ENCODE assay signal across 11 cellular contexts in the genomic region with DNA sequence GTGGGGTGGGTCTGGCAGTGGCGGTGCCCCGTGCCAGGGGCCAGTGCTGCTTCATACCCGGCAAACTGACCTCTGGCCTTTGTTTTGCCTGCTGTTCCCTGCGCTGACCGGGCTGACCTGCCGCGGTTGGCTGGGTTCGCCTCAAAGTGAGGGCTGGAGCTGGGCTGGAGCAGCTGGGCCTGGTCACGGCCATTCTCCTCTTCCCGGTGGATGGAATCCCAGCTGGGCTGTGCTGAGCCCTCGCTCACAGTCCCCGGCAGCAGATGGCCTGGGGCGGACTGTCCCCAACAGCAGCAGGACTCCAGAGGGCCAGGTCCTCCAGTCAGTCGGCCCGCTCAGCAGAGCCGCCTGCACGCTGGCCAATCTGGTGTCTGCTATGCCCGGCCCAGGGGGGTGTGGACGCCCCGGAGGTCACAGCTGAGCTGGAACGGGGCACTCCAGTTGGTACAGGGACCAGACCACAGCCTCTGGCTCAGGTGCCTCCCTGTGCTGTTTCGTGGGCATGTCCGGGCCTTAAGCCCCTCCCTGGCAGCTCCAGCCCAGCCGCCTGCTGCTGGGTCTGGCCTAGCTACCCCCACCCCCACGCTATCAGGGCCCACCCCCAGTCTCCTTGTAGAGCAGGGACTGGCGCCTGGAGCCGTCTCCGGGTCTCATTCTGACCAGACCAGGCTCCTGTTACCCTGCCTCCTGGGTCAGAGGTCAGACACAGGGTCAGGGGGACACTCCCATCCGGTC. TPM values are rescaled to one million over a fixed set of nuclear protein-coding genes. Genes with fewer than 3 reads are reported as not detected.
DNase-seq lines count a peak whose midpoint lies in the region; ATAC-seq, FAIRE-seq and TF ChIP-seq lines count a peak whose summit lies in the region.
"Had no signal": no experiment of that assay in that cellular context is flagged by ENCODE, and none has a peak within 500 bp of the region (broad histone marks: within the 10 kb centered on the region; RNA-seq: fewer than 3 reads in every experiment).

No MANE protein-coding gene starts in this region.

- CTCF ChIA-PET in Calu3 (lab: Charles Lee) (no interaction called here), K562 (lab: Yijun Ruan, JAX; ENCODE audit: low intra/inter-chr PET ratio) (no interaction called here), PC-9 (lab: Charles Lee) (no interaction called here)

- H3K4me3 ChIP-seq in K562 (no peak overlapping the region), mesodermal cell (ENCODE audit: extremely low read depth, insufficient read depth, low read length, poor library complexity, severe bottlenecking) (no peak overlapping the region), PC-9 (no peak overlapping the region), MM.1S (ENCODE audit: low read length) (no peak overlapping the region)
- H3K4me3 ChIP-seq: left lung had no signal

- H3K9me3 ChIP-seq in K562 (replicated peaks; ENCODE audit: control insufficient read depth, insufficient read depth, low read depth, low read length) (no peaks in the 10 kb centered on the region), mesodermal cell (ENCODE audit: control insufficient read depth, low read length) (no peaks in the 10 kb centered on the region), PC-9 (ENCODE audit: insufficient read depth, low read depth) (no peaks in the 10 kb centered on the region), MM.1S (replicated peaks; ENCODE audit: insufficient read depth, low read length) (no peaks in the 10 kb centered on the region)
- H3K9me3 ChIP-seq: left lung had no signal

- H3K27me3 ChIP-seq in K562 (ENCODE audit: control insufficient read depth in 2 of 2, insufficient read depth in 2 of 2, low read length in 2 of 2) (no peaks in the 10 kb centered on the region), PC-9 (ENCODE audit: insufficient read depth, low read depth) (no peaks in the 10 kb centered on the region), MM.1S (replicated peaks; ENCODE audit: insufficient read depth, low read length) (no peaks in the 10 kb centered on the region)

- H3K4me1 ChIP-seq in K562 (replicated peaks in 1 of 2; ENCODE audit: control insufficient read depth in 2 of 2, insufficient read depth in 2 of 2, low read length in 2 of 2) (peaks cover 22 to 93% of the 10 kb centered on the region in 2 experiments), mesodermal cell (ENCODE audit: control insufficient read depth, insufficient read depth, low read length, poor library complexity, severe bottlenecking) (peaks cover 36% of the 10 kb centered on the region), PC-9 (replicated peaks; ENCODE audit: insufficient read depth) (peaks cover 24% of the 10 kb centered on the region), MM.1S (ENCODE audit: low read length) (no peaks in the 10 kb centered on the region)

- H2AFZ ChIP-seq in K562 (ENCODE audit: low read depth, low read length): no peak overlapping the region
- no peak overlapping the region for H2AFZ ChIP-seq in PC-9
- no peak overlapping the region for H2AFZ ChIP-seq in MM.1S (ENCODE audit: low read length)

- FAIRE-seq in K562 (lab: Jason Lieb, UNC): peak; percentile 86

- H3K4me1 Mint-ChIP-seq in Calu3 (ENCODE audit: low read depth, unreplicated experiment): no peaks in the 10 kb centered on the region

- peaks cover 32% of the 10 kb centered on the region; the same call in 1 of the 2 replicates for H3F3A ChIP-seq in PC-9 (ENCODE audit: insufficient read depth, low read depth)
- H3F3A ChIP-seq in MM.1S (ENCODE audit: insufficient read depth, low read length): no peaks in the 10 kb centered on the region

- H3K36me3 ChIP-seq in K562 (ENCODE audit: control insufficient read depth, insufficient read depth, low read length) (peaks cover 40% of the 10 kb centered on the region; the same call in 2 of the 3 replicates), mesodermal cell (ENCODE audit: control insufficient read depth, insufficient read depth, low read length) (peaks cover 49% of the 10 kb centered on the region), PC-9 (ENCODE audit: low read depth) (no peaks in the 10 kb centered on the region), MM.1S (replicated peaks; ENCODE audit: insufficient read depth, low read length) (no peaks in the 10 kb centered on the region)

- H3K36me3 Mint-ChIP-seq in Calu3 (ENCODE audit: insufficient read depth, unreplicated experiment): peaks cover 74% of the 10 kb centered on the region

- H3K9me2 ChIP-seq in PC-9 (ENCODE audit: insufficient read depth) (no peaks in the 10 kb centered on the region), MM.1S (replicated peaks; ENCODE audit: insufficient read depth, low read length) (no peaks in the 10 kb centered on the region)

- no peaks in the 10 kb centered on the region for H4K20me1 ChIP-seq in K562 (replicated peaks; ENCODE audit: control insufficient read depth, insufficient read depth, low read length)
- H4K20me1 ChIP-seq in PC-9 (ENCODE audit: insufficient read depth): 0 out of 2 replicates have a peak, but pooled peaks cover 12% of the 10 kb centered on the region
- no peaks in the 10 kb centered on the region for H4K20me1 ChIP-seq in MM.1S (ENCODE audit: insufficient read depth, low read length)

- WGBS in K562 (ENCODE audit: insufficient coverage, low coverage, missing lambda C conversion rate): 69% methylated on average over 25 of the region's 29 CpGs
- 49 to 59% methylated on average over 26 to 27 of the region's 29 CpGs for WGBS in mesodermal cell (ENCODE audit: insufficient coverage in 2 of 2), 2 experiments

- TF ChIP-seq POLR2A in K562 (conservative IDR thresholded peaks at IDR 0.05): no peak

- H3K27ac Mint-ChIP-seq in Calu3 (ENCODE audit: unreplicated experiment): peak overlapping the region; percentile 50
- H3K27ac Mint-ChIP-seq: activated CD8-positive, alpha-beta T cell treated with anti-CD3 and anti-CD28 coated beads for 36 hours; stimulated activated memory B cell treated with anti-CD40 and anti-IgM and Interleukin-4, amounts not matched to agents 10 μg/mL and 1 μg/mL and 100 μg/mL, for 72 hours had no signal

- TF ChIP-seq EP300 in K562 (IDR thresholded peaks at IDR 0.05; ENCODE audit: low read length): no peak; the same call in 1 of the 2 replicates

- POLR2A ChIA-PET in K562 (lab: Yijun Ruan, JAX): interaction anchor here (0.9 kb wide), 1 partner anchor 41 kb away, joined by 4 read pairs; no protein-coding TSS in a partner anchor
- POLR2A ChIA-PET in PC-9 (lab: Charles Lee; ENCODE audit: unreplicated experiment): no interaction called here

- 0 out of 2 replicates have a peak overlapping the region, but pooled peaks have one; percentile 35 for H3K4me2 ChIP-seq in K562 (ENCODE audit: insufficient read depth, low read length)
- no peak overlapping the region for H3K4me2 ChIP-seq in PC-9
- no peak overlapping the region for H3K4me2 ChIP-seq in MM.1S (ENCODE audit: low read depth, low read length)

- in situ Hi-C loops in K562 (cut with MboI): no loop called here

- DNase-seq in Calu3: no peak
- peak; percentile 74 to 91 (median 82) for DNase-seq in K562 (ENCODE audit: extremely low read depth in 1 of 4, low spot score in 3 of 4)
- DNase-seq in DMS153 (lab: John Stamatoyannopoulos, UW): no peak
- no peak for DNase-seq in PC-9
- no peak for DNase-seq in MM.1S
- DNase-seq: activated CD8-positive, alpha-beta T cell treated with anti-CD3 and anti-CD28 coated beads for 36 hours; erythroblast; left lung; NCI-H2081 had no signal

- H3K27me3 Mint-ChIP-seq in Calu3 (ENCODE audit: unreplicated experiment): no peaks in the 10 kb centered on the region
- H3K27me3 Mint-ChIP-seq: activated CD8-positive, alpha-beta T cell treated with anti-CD3 and anti-CD28 coated beads for 36 hours; stimulated activated memory B cell treated with anti-CD40 and anti-IgM and Interleukin-4, amounts not matched to agents 10 μg/mL and 1 μg/mL and 100 μg/mL, for 72 hours had no signal

- H3K79me2 ChIP-seq in K562 (ENCODE audit: control insufficient read depth, insufficient read depth, low read length) (peaks cover 6% of the 10 kb centered on the region), PC-9 (ENCODE audit: low read depth) (peaks cover 4% of the 10 kb centered on the region), MM.1S (ENCODE audit: low read length) (no peaks in the 10 kb centered on the region)

- intact Hi-C loops in Calu3 (cut with micrococcal nuclease; ENCODE audit: unreplicated experiment) (loop anchor here (10.0 kb wide), 1 partner anchor 105 kb away; a partner anchor contains a TSS), K562 (cut with micrococcal nuclease) (no loop called here), PC-9 (cut with micrococcal nuclease; ENCODE audit: unreplicated experiment) (loop anchor here (5.0 kb wide), 1 partner anchor 38 kb away; a partner anchor contains a TSS)

- TF ChIP-seq CTCF in Calu3 (IDR thresholded peaks at IDR 0.05; ENCODE audit: unreplicated experiment) (no peak), K562 (IDR thresholded peaks at IDR 0.05 in 2 of 3, conservative IDR thresholded peaks at IDR 0.05 in 1 of 3; ENCODE audit: insufficient read depth in 2 of 3, low read depth in 1 of 3, low read length in 3 of 3) (no peak), PC-9 (conservative IDR thresholded peaks at IDR 0.05) (no peak), MM.1S (IDR thresholded peaks at IDR 0.05; ENCODE audit: low read length) (no peak)

- H3K9ac ChIP-seq in K562 (ENCODE audit: insufficient read depth in 1 of 2, low read depth in 2 of 2, low read length in 2 of 2): peak overlapping the region; percentile 35 to 84; a peak in 2 of 4 replicates
- no peak overlapping the region for H3K9ac ChIP-seq in MM.1S (ENCODE audit: low read length)

- H3K4me3 Mint-ChIP-seq in Calu3 (ENCODE audit: low read depth, unreplicated experiment): no peak overlapping the region
- H3K4me3 Mint-ChIP-seq: activated CD8-positive, alpha-beta T cell treated with anti-CD3 and anti-CD28 coated beads for 36 hours; stimulated activated memory B cell treated with anti-CD40 and anti-IgM and Interleukin-4, amounts not matched to agents 10 μg/mL and 1 μg/mL and 100 μg/mL, for 72 hours had no signal

- ATAC-seq in K562: peak; percentile 80
- ATAC-seq: activated CD8-positive, alpha-beta T cell treated with anti-CD3 and anti-CD28 coated beads for 36 hours; left lung; stimulated activated memory B cell treated with anti-CD40 and anti-IgM and Interleukin-4, amounts not matched to agents 10 μg/mL and 1 μg/mL and 100 μg/mL, for 72 hours had no signal

- H3K9me1 ChIP-seq in K562 (ENCODE audit: control insufficient read depth, insufficient read depth, low read length): no peaks in the 10 kb centered on the region

- H3K9me3 Mint-ChIP-seq in Calu3 (ENCODE audit: low read depth, unreplicated experiment): no peaks in the 10 kb centered on the region
- H3K9me3 Mint-ChIP-seq: activated CD8-positive, alpha-beta T cell treated with anti-CD3 and anti-CD28 coated beads for 36 hours; stimulated activated memory B cell treated with anti-CD40 and anti-IgM and Interleukin-4, amounts not matched to agents 10 μg/mL and 1 μg/mL and 100 μg/mL, for 72 hours had no signal

- TF ChIP-seq RAD21 in K562 (CRISPR knock-in tag; conservative IDR thresholded peaks at IDR 0.05 in 1 of 2, IDR thresholded peaks at IDR 0.05 in 1 of 2): no peak

- BruUV-seq in Calu3 (replicated peaks; lab: Mats Ljungman, UMichigan) (no TSS peak), K562 (replicated peaks; lab: Mats Ljungman, UMichigan) (no TSS peak), PC-9 (replicated peaks; lab: Mats Ljungman, UMichigan) (no TSS peak)

- H3K27ac ChIP-seq in K562 (ENCODE audit: extremely low read depth, low read depth, low read length) (peak overlapping the region; percentile 64), mesodermal cell (ENCODE audit: low read depth, low read length, severe bottlenecking) (peak overlapping the region; percentile 94), PC-9 (no peak overlapping the region), MM.1S (ENCODE audit: low read length) (no peak overlapping the region)

RNA-seq across cellular contexts. Expression of a gene that starts 1.3 kb away (rescaled TPM):
- total RNA-seq in Calu3 (2022) (0.66 and 0.90 TPM in 2 replicates), K562 (2014; rRNA removed) (0.50 and 0.57 TPM in 2 replicates), K562 (2014; rRNA removed; fragmentation: Illumina TruSeq; extraction: Trizol) (not detected in 2 replicates), K562 (2015; rRNA removed; fragmentation: Illumina TruSeq; extraction: Trizol) (0.11 and 0.14 TPM in 2 replicates), K562 (2021) (0.85 and 1.1 TPM in 2 replicates), PC-9 (2021) (6.9 and 9.2 TPM in 2 replicates)
- total RNA-seq in K562 (2011; cell fraction: chromatin; rRNA removed; ENCODE audit: low replicate concordance): 0.83 and 4.1 TPM in 2 replicates
- total RNA-seq in K562 (2011; cell fraction: nucleolus; rRNA removed): 3.3 and 3.8 TPM in 2 replicates
- 1.8 and 2.3 TPM in 2 replicates for total RNA-seq in K562 (2011; cell fraction: nucleoplasm; rRNA removed)
- polyA plus RNA-seq in K562 (2011; rRNA removed) (0.18 and 0.22 TPM in 2 replicates), K562 (2014; fragmentation: Illumina TruSeq; extraction: Trizol) (0.14 TPM in 1 of 2 replicates, not detected in the other), K562 (2014; fragmentation: Nextera tagmentation; extraction: Ambion mirVana) (not detected), K562 (2014; rRNA removed) (0.30 and 0.54 TPM in 2 replicates)
- 0.29 and 2.5 TPM in 2 replicates for polyA plus RNA-seq in K562 (2011; cell fraction: cytosol; rRNA removed)
- 0.56 and 2.4 TPM in 2 replicates for polyA plus RNA-seq in K562 (2011; cell fraction: nucleus; rRNA removed)
- 0.61 and 1.5 TPM in 2 replicates for polyA plus RNA-seq in K562 (2012)
- polyA minus RNA-seq in K562 (2011; rRNA and poly(A)+ RNA removed): 0.12 and 0.14 TPM in 2 replicates
- 0.73 and 1.1 TPM in 2 replicates for polyA minus RNA-seq in K562 (2011; cell fraction: cytosol; rRNA and poly(A)+ RNA removed)
- polyA minus RNA-seq in K562 (2011; cell fraction: nucleus; rRNA and poly(A)+ RNA removed): 0.44 and 0.81 TPM in 2 replicates
- 30.4 TPM for polyA plus RNA-seq in mesodermal cell (2013, experiment 1 of 2)
- polyA plus RNA-seq in mesodermal cell (2013, experiment 2 of 2): 30.3 TPM

RNA-seq across cellular contexts. Expression of a gene that starts 6.6 kb away (rescaled TPM):
- total RNA-seq in Calu3 (2022) (117 and 121 TPM in 2 replicates), K562 (2014; rRNA removed) (198 and 279 TPM in 2 replicates), K562 (2014; rRNA removed; fragmentation: Illumina TruSeq; extraction: Trizol) (22.9 and 36.2 TPM in 2 replicates), K562 (2015; rRNA removed; fragmentation: Illumina TruSeq; extraction: Trizol) (75.4 and 76.5 TPM in 2 replicates), K562 (2021) (177 and 184 TPM in 2 replicates), PC-9 (2021) (144 and 158 TPM in 2 replicates)
- total RNA-seq in K562 (2011; cell fraction: chromatin; rRNA removed; ENCODE audit: low replicate concordance): 30.5 and 94.1 TPM in 2 replicates
- 171 and 175 TPM in 2 replicates for total RNA-seq in K562 (2011; cell fraction: nucleolus; rRNA removed)
- 71.2 and 82.5 TPM in 2 replicates for total RNA-seq in K562 (2011; cell fraction: nucleoplasm; rRNA removed)
- polyA plus RNA-seq in K562 (2011; rRNA removed) (105 and 115 TPM in 2 replicates), K562 (2014; fragmentation: Illumina TruSeq; extraction: Trizol) (80.9 and 91.6 TPM in 2 replicates), K562 (2014; fragmentation: Nextera tagmentation; extraction: Ambion mirVana) (10 to 100 TPM in 1 of 2 experiments, 1 to 10 TPM in 1; 7.3 to 11.6 TPM), K562 (2014; rRNA removed) (262 and 265 TPM in 2 replicates)
- polyA plus RNA-seq in K562 (2011; cell fraction: cytosol; rRNA removed): 139 and 392 TPM in 2 replicates
- 292 and 379 TPM in 2 replicates for polyA plus RNA-seq in K562 (2011; cell fraction: nucleus; rRNA removed)
- 145 and 152 TPM in 2 replicates for polyA plus RNA-seq in K562 (2012)
- polyA minus RNA-seq in K562 (2011; rRNA and poly(A)+ RNA removed): 8.4 and 17.6 TPM in 2 replicates
- polyA minus RNA-seq in K562 (2011; cell fraction: cytosol; rRNA and poly(A)+ RNA removed): 56.4 and 65.7 TPM in 2 replicates
- 80.4 and 108 TPM in 2 replicates for polyA minus RNA-seq in K562 (2011; cell fraction: nucleus; rRNA and poly(A)+ RNA removed)
- polyA plus RNA-seq in mesodermal cell (2013, experiment 1 of 2): 84.0 TPM
- 70.7 TPM for polyA plus RNA-seq in mesodermal cell (2013, experiment 2 of 2)

RNA-seq across cellular contexts. Expression of a gene that starts 12.2 kb away (rescaled TPM):
- total RNA-seq in Calu3 (2022) (56.3 and 60.7 TPM in 2 replicates), K562 (2014; rRNA removed) (120 and 148 TPM in 2 replicates), K562 (2014; rRNA removed; fragmentation: Illumina TruSeq; extraction: Trizol) (3.4 and 6.3 TPM in 2 replicates), K562 (2015; rRNA removed; fragmentation: Illumina TruSeq; extraction: Trizol) (55.8 and 56.1 TPM in 2 replicates), K562 (2021) (110 and 124 TPM in 2 replicates), PC-9 (2021) (64.2 and 69.6 TPM in 2 replicates)
- 33.6 and 106 TPM in 2 replicates for total RNA-seq in K562 (2011; cell fraction: chromatin; rRNA removed; ENCODE audit: low replicate concordance)
- total RNA-seq in K562 (2011; cell fraction: nucleolus; rRNA removed): 86.7 and 90.7 TPM in 2 replicates
- 54.1 and 55.3 TPM in 2 replicates for total RNA-seq in K562 (2011; cell fraction: nucleoplasm; rRNA removed)
- polyA plus RNA-seq in K562 (2011; rRNA removed) (35.2 and 47.4 TPM in 2 replicates), K562 (2014; fragmentation: Illumina TruSeq; extraction: Trizol) (12.8 and 40.4 TPM in 2 replicates), K562 (2014; fragmentation: Nextera tagmentation; extraction: Ambion mirVana) (1 to 10 TPM in 1 of 2 experiments, under 1 TPM in 1; 0.80 to 3.5 TPM), K562 (2014; rRNA removed) (111 and 123 TPM in 2 replicates)
- 70.6 and 207 TPM in 2 replicates for polyA plus RNA-seq in K562 (2011; cell fraction: cytosol; rRNA removed)
- polyA plus RNA-seq in K562 (2011; cell fraction: nucleus; rRNA removed): 72.7 and 125 TPM in 2 replicates
- 63.1 and 76.1 TPM in 2 replicates for polyA plus RNA-seq in K562 (2012)
- polyA minus RNA-seq in K562 (2011; rRNA and poly(A)+ RNA removed): 5.2 and 5.6 TPM in 2 replicates
- polyA minus RNA-seq in K562 (2011; cell fraction: cytosol; rRNA and poly(A)+ RNA removed): 19.4 and 28.1 TPM in 2 replicates
- 21.5 and 23.7 TPM in 2 replicates for polyA minus RNA-seq in K562 (2011; cell fraction: nucleus; rRNA and poly(A)+ RNA removed)
- 11.1 TPM for polyA plus RNA-seq in mesodermal cell (2013, experiment 1 of 2)
- polyA plus RNA-seq in mesodermal cell (2013, experiment 2 of 2): 11.5 TPM

RNA-seq across cellular contexts. Expression of a gene that starts 19.7 kb away (rescaled TPM):
- total RNA-seq in Calu3 (2022): 142 and 162 TPM in 2 replicates
- total RNA-seq in K562 (2011; cell fraction: chromatin; rRNA removed; ENCODE audit: low replicate concordance): 25.8 and 70.2 TPM in 2 replicates
- 50.4 and 60.9 TPM in 2 replicates for total RNA-seq in K562 (2011; cell fraction: nucleolus; rRNA removed)
- 29.8 and 30.4 TPM in 2 replicates for total RNA-seq in K562 (2011; cell fraction: nucleoplasm; rRNA removed)
- total RNA-seq in K562 (2014; rRNA removed): 4.9 and 6.5 TPM in 2 replicates
- total RNA-seq in K562 (2014; rRNA removed; fragmentation: Illumina TruSeq; extraction: Trizol): 0.80 and 1.3 TPM in 2 replicates
- total RNA-seq in K562 (2015; rRNA removed; fragmentation: Illumina TruSeq; extraction: Trizol): 3.0 and 3.3 TPM in 2 replicates
- total RNA-seq in K562 (2021): 10.0 and 12.6 TPM in 2 replicates
- polyA plus RNA-seq in K562 (2011; rRNA removed): 5.7 and 9.4 TPM in 2 replicates
- polyA plus RNA-seq in K562 (2011; cell fraction: cytosol; rRNA removed): 3.8 and 9.9 TPM in 2 replicates
- 72.9 and 107 TPM in 2 replicates for polyA plus RNA-seq in K562 (2011; cell fraction: nucleus; rRNA removed)
- polyA plus RNA-seq in K562 (2012): 6.3 and 9.5 TPM in 2 replicates
- 1.4 and 4.3 TPM in 2 replicates for polyA plus RNA-seq in K562 (2014; fragmentation: Illumina TruSeq; extraction: Trizol)
- under 1 TPM; 0.44 to 0.46 TPM for polyA plus RNA-seq in K562 (2014; fragmentation: Nextera tagmentation; extraction: Ambion mirVana)
- 8.1 and 10.6 TPM in 2 replicates for polyA plus RNA-seq in K562 (2014; rRNA removed)
- 1.0 and 1.4 TPM in 2 replicates for polyA minus RNA-seq in K562 (2011; rRNA and poly(A)+ RNA removed)
- 2.6 and 4.5 TPM in 2 replicates for polyA minus RNA-seq in K562 (2011; cell fraction: cytosol; rRNA and poly(A)+ RNA removed)
- 20.9 and 23.9 TPM in 2 replicates for polyA minus RNA-seq in K562 (2011; cell fraction: nucleus; rRNA and poly(A)+ RNA removed)
- polyA plus RNA-seq in mesodermal cell (2013, experiment 1 of 2): 19.9 TPM
- 18.6 TPM for polyA plus RNA-seq in mesodermal cell (2013, experiment 2 of 2)
- total RNA-seq in PC-9 (2021): 118 and 126 TPM in 2 replicates

RNA-seq across cellular contexts. Expression of a gene that starts 38.5 kb away (rescaled TPM):
- total RNA-seq in Calu3 (2022) (154 and 163 TPM in 2 replicates), K562 (2014; rRNA removed) (116 and 158 TPM in 2 replicates), K562 (2014; rRNA removed; fragmentation: Illumina TruSeq; extraction: Trizol) (18.6 and 26.7 TPM in 2 replicates), K562 (2015; rRNA removed; fragmentation: Illumina TruSeq; extraction: Trizol) (83.6 and 87.9 TPM in 2 replicates), K562 (2021) (267 TPM in 2 replicates), PC-9 (2021) (143 and 173 TPM in 2 replicates)
- 214 and 929 TPM in 2 replicates for total RNA-seq in K562 (2011; cell fraction: chromatin; rRNA removed; ENCODE audit: low replicate concordance)
- total RNA-seq in K562 (2011; cell fraction: nucleolus; rRNA removed): 1,026 and 1,077 TPM in 2 replicates
- total RNA-seq in K562 (2011; cell fraction: nucleoplasm; rRNA removed): 329 and 385 TPM in 2 replicates
- polyA plus RNA-seq in K562 (2011; rRNA removed) (118 and 173 TPM in 2 replicates), K562 (2014; fragmentation: Illumina TruSeq; extraction: Trizol) (112 and 139 TPM in 2 replicates), K562 (2014; fragmentation: Nextera tagmentation; extraction: Ambion mirVana) (1 to 10 TPM; 5.0 to 6.8 TPM), K562 (2014; rRNA removed) (373 and 378 TPM in 2 replicates)
- 121 and 296 TPM in 2 replicates for polyA plus RNA-seq in K562 (2011; cell fraction: cytosol; rRNA removed)
- polyA plus RNA-seq in K562 (2011; cell fraction: nucleus; rRNA removed): 1,454 and 2,407 TPM in 2 replicates
- polyA plus RNA-seq in K562 (2012): 192 and 214 TPM in 2 replicates
- polyA minus RNA-seq in K562 (2011; rRNA and poly(A)+ RNA removed): 14.4 and 20.6 TPM in 2 replicates
- polyA minus RNA-seq in K562 (2011; cell fraction: cytosol; rRNA and poly(A)+ RNA removed): 48.0 and 67.2 TPM in 2 replicates
- 214 and 219 TPM in 2 replicates for polyA minus RNA-seq in K562 (2011; cell fraction: nucleus; rRNA and poly(A)+ RNA removed)
- polyA plus RNA-seq in mesodermal cell (2013, experiment 1 of 2): 96.2 TPM
- polyA plus RNA-seq in mesodermal cell (2013, experiment 2 of 2): 75.5 TPM

Comparison
In these comparisons a context has a peak if more than half of its experiments do, and no peak if none do; other contexts are left out.
1. DNase-seq: peak in K562 (4 of 4); none in Calu3 (single experiment), DMS153 (single experiment), PC-9 (0 of 2) and MM.1S (single experiment).
2. H3K27ac ChIP-seq: peak in K562 (single experiment) and mesodermal cell (single experiment); none in PC-9 (single experiment) and MM.1S (single experiment).